Comparison of ENCODE assay signal across 1 cellular context in genomic region chr15:90460142-90460824, GRCh38.
TF ChIP-seq lines count a peak whose summit lies in the region.

No MANE protein-coding gene starts in this region.

TF ChIP-seq in K562, 482 proteins besides CTCF, POLR2A, EP300 and RAD21 (continued from another document):
- TF ChIP-seq, protein P1, sequence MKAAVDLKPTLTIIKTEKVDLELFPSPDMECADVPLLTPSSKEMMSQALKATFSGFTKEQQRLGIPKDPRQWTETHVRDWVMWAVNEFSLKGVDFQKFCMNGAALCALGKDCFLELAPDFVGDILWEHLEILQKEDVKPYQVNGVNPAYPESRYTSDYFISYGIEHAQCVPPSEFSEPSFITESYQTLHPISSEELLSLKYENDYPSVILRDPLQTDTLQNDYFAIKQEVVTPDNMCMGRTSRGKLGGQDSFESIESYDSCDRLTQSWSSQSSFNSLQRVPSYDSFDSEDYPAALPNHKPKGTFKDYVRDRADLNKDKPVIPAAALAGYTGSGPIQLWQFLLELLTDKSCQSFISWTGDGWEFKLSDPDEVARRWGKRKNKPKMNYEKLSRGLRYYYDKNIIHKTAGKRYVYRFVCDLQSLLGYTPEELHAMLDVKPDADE (conservative IDR thresholded peaks at IDR 0.05; ENCODE audit: control insufficient read depth, low read depth, low read length) = no peak
- TF ChIP-seq BDP1 (IDR thresholded peaks at IDR 0.05; ENCODE audit: insufficient read depth, insufficient read length) = no peak
- no peak for TF ChIP-seq SRF (CRISPR knock-in tag; IDR thresholded peaks at IDR 0.05)
- TF ChIP-seq ZSCAN29 (IDR thresholded peaks at IDR 0.05) = no peak
